13 cellular contexts compared by ENCODE assay signal in genomic region chr10:5895365-5895764, GRCh38. TPM values are rescaled to one million over a fixed set of nuclear protein-coding genes. Genes with fewer than 3 reads are reported as not detected.
DNase-seq lines count a peak whose midpoint lies in the region; ATAC-seq and TF ChIP-seq lines count a peak whose summit lies in the region.
"Had no signal": no experiment of that assay in that cellular context is flagged by ENCODE, and none has a peak within 500 bp of the region (broad histone marks: within the 10 kb centered on the region; RNA-seq: fewer than 3 reads in every experiment).

No MANE protein-coding gene starts in this region.

- H3K36me3 Mint-ChIP-seq in WTC11, result peaks cover 34% of the 10 kb centered on the region
- peaks cover 50 to 66% of the 10 kb centered on the region in 2 donors for H3K36me3 Mint-ChIP-seq in stimulated activated naive B cell treated with anti-CD40 and anti-IgM and Interleukin-4, amounts not matched to agents 10 μg/mL and 1 μg/mL and 100 μg/mL, for 72 hours

- H3K27ac Mint-ChIP-seq in WTC11, result 0 out of 2 replicates have a peak overlapping the region, but pooled peaks have one; percentile 28
- peak overlapping the region; percentile 89 for H3K27ac Mint-ChIP-seq in stimulated activated naive B cell treated with anti-CD40 and anti-IgM and Interleukin-4, amounts not matched to agents 10 μg/mL and 1 μg/mL and 100 μg/mL, for 72 hours

- TF ChIP-seq CTCF in heart right ventricle (IDR thresholded peaks at IDR 0.05), result no peak
- TF ChIP-seq CTCF in WTC11 (IDR thresholded peaks at IDR 0.05), result no peak

- H3K4me1 ChIP-seq in heart right ventricle, result peaks cover 0 to 74% (median 50%) of the 10 kb centered on the region in 9 donors
- peaks cover 10% of the 10 kb centered on the region for H3K4me1 ChIP-seq in right cardiac atrium (ENCODE audit: control insufficient read depth, insufficient read depth, low read length)

- peaks cover 18% of the 10 kb centered on the region for H3K4me1 Mint-ChIP-seq in WTC11
- H3K4me1 Mint-ChIP-seq in stimulated activated naive B cell treated with anti-CD40 and anti-IgM and Interleukin-4, amounts not matched to agents 10 μg/mL and 1 μg/mL and 100 μg/mL, for 72 hours, result peaks cover 41 to 70% of the 10 kb centered on the region in 2 donors

- intact Hi-C loops in heart right ventricle (cut with DNase I), result no loop called here
- intact Hi-C loops in right cardiac atrium (cut with DNase I), result no loop called here

- CTCF ChIA-PET in WTC11 (lab: Charles Lee), result no interaction called here

- peaks cover 8% of the 10 kb centered on the region; the same call in 1 of the 2 replicates for H3K9me3 Mint-ChIP-seq in WTC11
- H3K9me3 Mint-ChIP-seq in stimulated activated naive B cell treated with anti-CD40 and anti-IgM and Interleukin-4, amounts not matched to agents 10 μg/mL and 1 μg/mL and 100 μg/mL, for 72 hours, result peaks cover 0 to 4% of the 10 kb centered on the region in 2 donors

- no peaks in the 10 kb centered on the region for H3K27me3 Mint-ChIP-seq in WTC11 (ENCODE audit: low read depth)
- H3K27me3 Mint-ChIP-seq in stimulated activated naive B cell treated with anti-CD40 and anti-IgM and Interleukin-4, amounts not matched to agents 10 μg/mL and 1 μg/mL and 100 μg/mL, for 72 hours, result no peaks in the 10 kb centered on the region

- no peak overlapping the region for H3K4me3 ChIP-seq in heart right ventricle
- no peak overlapping the region for H3K4me3 ChIP-seq in right cardiac atrium (ENCODE audit: low read length)
- H3K4me3 ChIP-seq: BLaER1 treated with 17β-estradiol and CSF1 and Interleukin-3, amounts not matched to agents 10 nM and 100 nM; upper lobe of right lung had no signal

- H3K27ac ChIP-seq in heart right ventricle (peak overlapping the region in 8 of 10 donors; percentile 6 to 91 (median 44)), right cardiac atrium (ENCODE audit: low read length) (no peak overlapping the region)
- H3K27ac ChIP-seq: BLaER1 treated with 17β-estradiol and CSF1 and Interleukin-3, amounts not matched to agents 10 nM and 100 nM; HL-60; upper lobe of right lung had no signal

- POLR2A ChIA-PET in WTC11 (lab: Charles Lee), result no interaction called here

- ATAC-seq in heart right ventricle (no peak), right cardiac atrium (no peak), GM21515 (IDR thresholded peaks at IDR 0.05; ENCODE audit: unreplicated experiment) (peak; percentile 4), WTC11 (no peak), GM21529 (IDR thresholded peaks at IDR 0.05; ENCODE audit: unreplicated experiment) (no peak)
- no peak for ATAC-seq in stimulated activated naive B cell treated with anti-CD40 and anti-IgM and Interleukin-4, amounts not matched to agents 10 μg/mL and 1 μg/mL and 100 μg/mL, for 72 hours (replicated peaks)
- ATAC-seq: upper lobe of right lung had no signal

- WGBS in heart right ventricle, 2 donors, result 68 to 78% methylated on average over 3 of the region's 3 CpGs
- 85% methylated on average over 3 of the region's 3 CpGs for WGBS in right cardiac atrium

- no peaks in the 10 kb centered on the region for H3K27me3 ChIP-seq in heart right ventricle
- H3K27me3 ChIP-seq in right cardiac atrium (ENCODE audit: control insufficient read depth, insufficient read depth), result no peaks in the 10 kb centered on the region
- H3K27me3 ChIP-seq: BLaER1 treated with 17β-estradiol and CSF1 and Interleukin-3, amounts not matched to agents 10 nM and 100 nM; upper lobe of right lung had no signal

- DNase-seq in heart right ventricle (no peak), right cardiac atrium (no peak), WTC11 (ENCODE audit: low spot score) (no peak), NOMO-1 (lab: John Stamatoyannopoulos, UW; ENCODE audit: unreplicated experiment in 2 of 2) (no peak)
- DNase-seq in stimulated activated naive B cell treated with anti-CD40 and anti-IgM and Interleukin-4, amounts not matched to agents 10 μg/mL and 1 μg/mL and 100 μg/mL, for 72 hours, result no peak
- DNase-seq: NCI-H1436; occipital lobe; stimulated activated naive CD4-positive, alpha-beta T cell treated with Interleukin-2 at 50 U/mL for 16 hours; upper lobe of right lung had no signal

- H3K9me3 ChIP-seq in heart right ventricle (peaks cover 0 to 11% (median 3%) of the 10 kb centered on the region in 11 donors), right cardiac atrium (ENCODE audit: control insufficient read depth, low read length) (no peaks in the 10 kb centered on the region)
- H3K9me3 ChIP-seq: upper lobe of right lung had no signal

- H3K4me3 Mint-ChIP-seq in WTC11, result no peak overlapping the region
- peak overlapping the region; percentile 29 to 58 for H3K4me3 Mint-ChIP-seq in stimulated activated naive B cell treated with anti-CD40 and anti-IgM and Interleukin-4, amounts not matched to agents 10 μg/mL and 1 μg/mL and 100 μg/mL, for 72 hours

- H3K36me3 ChIP-seq in heart right ventricle, result peaks cover 0 to 61% (median 6%) of the 10 kb centered on the region in 9 donors

TF ChIP-seq in WTC11, 78 proteins besides CTCF, POLR2A, EP300 and RAD21:
- no peak for TF ChIP-seq IRF2 (CRISPR knock-in tag; IDR thresholded peaks at IDR 0.05; ENCODE audit: borderline replicate concordance, low read depth)
- no peak for TF ChIP-seq ATF3 (CRISPR knock-in tag; conservative IDR thresholded peaks at IDR 0.05)
- TF ChIP-seq HMGXB4 (CRISPR knock-in tag; IDR thresholded peaks at IDR 0.05), result no peak

RNA-seq across cellular contexts. Expression of gene FBH1, which starts 5.3 kb away (rescaled TPM):
- total RNA-seq in heart right ventricle, result 100 to 1,000 TPM in 1 of 10 donors, 10 to 100 TPM in 9; 57.8 to 134 (median 76.0) TPM
- polyA plus RNA-seq in heart right ventricle, result 10 to 100 TPM; 59.1 to 91.9 TPM
- 10 to 100 TPM; 75.6 to 82.1 (median 77.4) TPM for total RNA-seq in right cardiac atrium
- polyA plus RNA-seq in right cardiac atrium, result 49.3 TPM
- 62.8 to 66.8 TPM (median 63.7 TPM) in 3 replicates for total RNA-seq in WTC11 (2021)

RNA-seq across cellular contexts. Expression of gene ANKRD16, which starts 5.7 kb away (rescaled TPM):
- 1 to 10 TPM; 2.2 to 3.9 (median 3.4) TPM for total RNA-seq in heart right ventricle
- 1 to 10 TPM; 3.0 to 3.8 TPM for polyA plus RNA-seq in heart right ventricle
- total RNA-seq in right cardiac atrium, result 1 to 10 TPM; 3.6 to 4.3 (median 4.0) TPM
- 2.6 TPM for polyA plus RNA-seq in right cardiac atrium
- 12.2 to 13.6 TPM (median 12.6 TPM) in 3 replicates for total RNA-seq in WTC11 (2021)
